ENCODE assay signal across 8 cellular contexts in the genomic region with DNA sequence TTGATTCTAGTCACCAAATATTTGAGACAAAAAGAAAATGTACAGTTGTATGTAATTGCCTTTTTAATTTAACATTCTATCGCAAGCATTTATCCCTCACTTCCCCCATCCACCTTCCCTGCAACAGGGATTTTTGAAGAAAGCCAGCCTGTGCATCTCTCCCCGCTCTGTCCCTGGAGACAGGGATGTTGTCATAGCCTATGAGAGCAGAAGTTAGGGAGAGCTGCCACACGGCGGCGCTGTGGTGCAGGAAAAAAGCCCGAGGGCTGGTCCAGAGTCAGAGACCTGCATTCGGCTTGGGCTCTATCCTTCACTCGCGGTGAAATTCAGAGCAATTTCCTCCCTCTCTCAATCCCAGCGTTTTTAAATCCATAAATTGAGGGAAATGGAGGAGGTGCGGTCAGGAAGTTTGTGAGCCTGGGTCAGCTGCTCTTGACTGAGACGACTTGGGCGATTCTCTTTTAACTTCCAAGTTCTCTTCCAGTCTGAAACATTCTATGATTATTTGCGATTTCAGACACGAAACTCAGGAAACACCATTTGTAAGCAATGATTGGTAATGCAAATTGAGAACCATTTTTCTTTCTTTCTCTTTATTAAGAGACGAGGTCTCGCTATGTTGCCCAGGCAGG. TPM values are rescaled to one million over a fixed set of nuclear protein-coding genes. Genes with fewer than 3 reads are reported as not detected.
A peak's percentile ranks its signal among the peaks of the same experiment; 100 is the strongest.
DNase-seq lines count a peak whose midpoint lies in the region; TF ChIP-seq lines count a peak whose summit lies in the region.

No MANE protein-coding gene starts in this region.

- no peaks in the 10 kb centered on the region for H3K36me3 Mint-ChIP-seq in H9 (ENCODE audit: insufficient read depth in 1 of 3, low read depth in 3 of 3)

- H3K23me2 ChIP-seq in H9 (ENCODE audit: insufficient read length, low read depth, low read length, poor library complexity, severe bottlenecking), result no peaks in the 10 kb centered on the region

- no peak overlapping the region for H3K27ac Mint-ChIP-seq in H9

- H4K20me1 ChIP-seq in H9 (ENCODE audit: control insufficient read depth, insufficient read depth, insufficient read length), result no peaks in the 10 kb centered on the region

- H2AFZ ChIP-seq in H9 (ENCODE audit: low read length), result peak overlapping the region; percentile 97

- no peak overlapping the region for H3K23ac ChIP-seq in H9 (ENCODE audit: insufficient read length, low read depth, low read length)

- H3K4ac ChIP-seq in H9 (ENCODE audit: low read depth, low read length), result no peak overlapping the region

- H4K91ac ChIP-seq in H9 (ENCODE audit: insufficient read length, low read depth, low read length), result no peak overlapping the region

- no peak overlapping the region for H3K9ac ChIP-seq in H9 (ENCODE audit: extremely low read depth, insufficient read length, low read length)

- H3K27ac ChIP-seq in H9 (ENCODE audit: insufficient read length, low read depth, low read length), result no peak overlapping the region

- no peak overlapping the region for H2BK5ac ChIP-seq in H9 (ENCODE audit: insufficient read length, low read length)

- no peak overlapping the region for H4K5ac ChIP-seq in H9 (ENCODE audit: insufficient read length, low read depth, low read length)

- no peak overlapping the region for H4K8ac ChIP-seq in H9 (replicated peaks; ENCODE audit: insufficient read length, low read depth, low read length)

- H3K9me3 Mint-ChIP-seq in H9, result no peaks in the 10 kb centered on the region

- peaks cover 6% of the 10 kb centered on the region for H3K27me3 Mint-ChIP-seq in H9 (ENCODE audit: low read depth)

- intact Hi-C loops in head of caudate nucleus (cut with DNase I) (loop anchor here (10.0 kb wide), 1 partner anchor 397 kb away; the partner anchor contains the start of gene FAM241B), posterior cingulate gyrus (cut with DNase I) (loop anchor here (1.0 kb wide), 1 partner anchor 155 kb away; no protein-coding TSS in a partner anchor)

- no peak overlapping the region for H2BK20ac ChIP-seq in H9 (ENCODE audit: low read depth, low read length, poor library complexity, severe bottlenecking)

- no peak overlapping the region for H3K4me3 Mint-ChIP-seq in H9

- no peak overlapping the region for H2BK15ac ChIP-seq in H9 (ENCODE audit: low read depth, low read length)

- DNase-seq in GF-D8 (lab: John Stamatoyannopoulos, UW), result peak; percentile 48
- DNase-seq in H9, result peak; percentile 87
- peak; percentile 86 for DNase-seq in NAMALWA (ENCODE audit: low spot score)
- peak; percentile 68 for DNase-seq in SKM-1 (lab: John Stamatoyannopoulos, UW; ENCODE audit: unreplicated experiment)
- DNase-seq in activated naive CD4-positive, alpha-beta T cell treated with anti-CD3 and anti-CD28 coated beads, Interleukin-2, amount 50 U/mL, for 16 hours, result peak; percentile 85
- DNase-seq in head of caudate nucleus, result peak; percentile 70 to 96 (median 91)
- DNase-seq in posterior cingulate gyrus, result peak; percentile 79 to 99 (median 94)
- peak; percentile 92 for DNase-seq in ureter (ENCODE audit: low spot score)

- no peak overlapping the region for H2BK12ac ChIP-seq in H9 (ENCODE audit: insufficient read length, low read depth, low read length)

- H3T11ph ChIP-seq in H9 (ENCODE audit: low read length), result no peak overlapping the region

- H3K79me2 ChIP-seq in H9 (ENCODE audit: insufficient read depth, low read length), result no peaks in the 10 kb centered on the region

- H3K9me3 ChIP-seq in H9 (ENCODE audit: control insufficient read depth, low read depth, low read length), result no peaks in the 10 kb centered on the region

- H3K14ac ChIP-seq in H9 (ENCODE audit: insufficient read depth, low read length), result no peak overlapping the region

- H3K18ac ChIP-seq in H9 (ENCODE audit: insufficient read length, low read depth, low read length), result no peak overlapping the region

- no peaks in the 10 kb centered on the region; the same call in 1 of the 2 replicates for H3K27me3 ChIP-seq in H9 (ENCODE audit: insufficient read depth, low read length)

- H2AK5ac ChIP-seq in H9 (ENCODE audit: insufficient read length, low read length), result no peak overlapping the region

- WGBS in H9 (ENCODE audit: extremely low coverage, insufficient read length, low lambda C conversion rate), result no CpG with 5 or more reads among the region's 17 CpGs

- TF ChIP-seq CTCF in H9 (conservative IDR thresholded peaks at IDR 0.05), result peak; percentile 97

- H3K79me1 ChIP-seq in H9 (ENCODE audit: insufficient read depth, low read depth, low read length, poor library complexity, severe bottlenecking), result no peaks in the 10 kb centered on the region

- no peak overlapping the region for H3K56ac ChIP-seq in H9 (ENCODE audit: insufficient read length, low read depth, low read length)

- H3K4me1 ChIP-seq in H9 (ENCODE audit: insufficient read depth, low read length), result peaks cover 2% of the 10 kb centered on the region; the same call in 1 of the 2 replicates

- H3K4me1 Mint-ChIP-seq in H9, result peaks cover 21 to 22% of the 10 kb centered on the region in 2 experiments

- no peak overlapping the region for H3K4me2 ChIP-seq in H9 (ENCODE audit: insufficient read depth, insufficient read length, low read length)

- no peak overlapping the region for H2BK120ac ChIP-seq in H9 (ENCODE audit: low read depth, low read length, poor library complexity, severe bottlenecking)

RNA-seq across cellular contexts. Expression of gene HKDC1, which starts 17.5 kb away (rescaled TPM):
- total RNA-seq in H9 (2021) (0.31 TPM in 1 of 2 replicates, not detected in the other), ureter (0.10 TPM)

RNA-seq across cellular contexts. Expression of gene HK1, which starts 40.7 kb away (rescaled TPM):
- total RNA-seq in H9 (2021) (98.8 and 104 TPM in 2 replicates), ureter (139 TPM)

RNA-seq across cellular contexts. Expression of gene SUPV3L1, which starts 57.6 kb away (rescaled TPM):
- total RNA-seq in H9 (2021) (54.3 and 57.3 TPM in 2 replicates), ureter (33.5 TPM)
